In the genomic region with DNA sequence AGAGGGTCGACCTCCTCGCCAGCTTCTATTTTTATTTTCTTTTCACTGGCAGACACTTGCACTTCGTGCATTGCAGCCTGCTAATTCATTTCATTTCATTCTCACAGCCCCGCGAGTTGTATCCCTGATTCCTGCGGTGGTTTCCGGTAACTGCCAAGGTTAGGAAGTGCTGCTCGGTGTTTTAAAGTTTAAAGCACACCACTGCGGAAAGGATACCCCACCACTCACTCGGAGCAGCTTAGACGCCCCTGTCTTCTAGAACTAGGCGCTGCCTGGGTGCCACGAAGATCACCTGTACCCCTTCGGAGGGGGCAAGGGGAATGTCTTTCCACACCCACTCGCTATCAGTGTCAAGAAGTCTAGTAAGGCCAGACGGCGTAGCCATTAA, we compare ENCODE assay signal across 1 cellular context.
TF ChIP-seq lines count a peak whose summit lies in the region.

No MANE protein-coding gene starts in this region.

TF ChIP-seq in WTC11, 78 proteins besides CTCF, POLR2A, EP300 and RAD21 (continued from another document):
- TF ChIP-seq, protein P1, sequence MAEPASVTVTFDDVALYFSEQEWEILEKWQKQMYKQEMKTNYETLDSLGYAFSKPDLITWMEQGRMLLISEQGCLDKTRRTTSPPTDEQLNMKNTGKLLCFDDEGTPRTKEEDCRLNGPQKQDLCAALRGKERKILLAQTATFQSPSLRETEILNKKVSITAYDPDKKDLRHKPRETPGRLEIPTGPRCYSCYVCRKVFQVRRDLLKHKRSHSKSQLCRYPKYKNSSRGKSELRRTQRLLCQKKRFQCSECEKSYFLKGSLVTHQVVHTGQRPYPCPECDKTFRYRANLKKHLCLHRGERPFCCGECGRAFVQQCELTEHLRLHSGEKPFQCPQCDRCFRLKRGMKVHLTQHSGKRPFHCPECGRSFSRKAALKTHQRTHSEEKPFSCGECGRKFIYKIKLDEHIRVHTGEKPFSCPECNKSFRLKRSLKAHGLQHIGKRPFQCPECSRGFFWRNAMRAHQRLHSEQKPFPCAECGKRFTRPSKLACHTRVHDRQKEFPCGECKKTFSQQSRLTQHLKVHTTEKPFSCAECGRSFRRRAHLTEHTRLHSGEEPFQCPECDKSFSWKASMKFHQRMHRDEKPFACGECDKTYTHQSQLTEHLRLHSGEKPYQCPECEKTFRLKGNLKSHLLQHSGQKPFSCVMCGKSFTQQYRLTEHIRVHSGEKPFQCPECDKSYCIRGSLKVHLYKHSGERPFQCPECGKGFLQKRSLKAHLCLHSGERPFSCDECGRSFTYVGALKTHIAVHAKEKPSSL (CRISPR knock-in tag; conservative IDR thresholded peaks at IDR 0.05): no peak
- TF ChIP-seq PRRX2 (CRISPR knock-in tag; IDR thresholded peaks at IDR 0.05) (no peak), ELF4 (CRISPR knock-in tag; IDR thresholded peaks at IDR 0.05; ENCODE audit: low read depth) (no peak), NR3C1 (CRISPR knock-in tag; conservative IDR thresholded peaks at IDR 0.05; ENCODE audit: low read depth) (no peak), SP1 (CRISPR knock-in tag; conservative IDR thresholded peaks at IDR 0.05) (no peak), ZNF219 (CRISPR knock-in tag; IDR thresholded peaks at IDR 0.05; ENCODE audit: borderline replicate concordance) (no peak), ZNF416 (CRISPR knock-in tag; IDR thresholded peaks at IDR 0.05) (no peak)
